In genomic region chr9:115109486-115109885, GRCh38 we compare ENCODE assay signal across 16 cellular contexts. TPM values are rescaled to one million over a fixed set of nuclear protein-coding genes. Genes with fewer than 3 reads are reported as not detected.
DNase-seq lines count a peak whose midpoint lies in the region; ATAC-seq and TF ChIP-seq lines count a peak whose summit lies in the region.
"Had no signal": no experiment of that assay in that cellular context is flagged by ENCODE, and none has a peak within 500 bp of the region (broad histone marks: within the 10 kb centered on the region; RNA-seq: fewer than 3 reads in every experiment).

No MANE protein-coding gene starts in this region.

- no peak overlapping the region for H3K23ac ChIP-seq in H9 (ENCODE audit: insufficient read length, low read depth, low read length)

- no peak for ATAC-seq in stimulated activated effector memory CD8-positive, alpha-beta T cell treated with anti-CD3 and anti-CD28 coated beads, Interleukin-12 subunit alpha, Interleukin-12 subunit beta, amount 100 ng/mL, for 72 hours

- no peaks in the 10 kb centered on the region for H3K79me1 ChIP-seq in H9 (ENCODE audit: insufficient read depth, low read depth, low read length, poor library complexity, severe bottlenecking)

- no peak overlapping the region for H2BK5ac ChIP-seq in H9 (ENCODE audit: insufficient read length, low read length)

- H3K4me3 Mint-ChIP-seq in chondrocyte (ENCODE audit: unreplicated experiment) = no peak overlapping the region
- no peak overlapping the region for H3K4me3 Mint-ChIP-seq in H9
- H3K4me3 Mint-ChIP-seq in stimulated activated effector memory CD8-positive, alpha-beta T cell treated with anti-CD3 and anti-CD28 coated beads, Interleukin-12 subunit alpha, Interleukin-12 subunit beta, amount 100 ng/mL, for 72 hours = no peak overlapping the region
- H3K4me3 Mint-ChIP-seq: B cell had no signal

- H3K27me3 Mint-ChIP-seq in chondrocyte (ENCODE audit: low read depth) = no peaks in the 10 kb centered on the region
- H3K27me3 Mint-ChIP-seq in H9 (ENCODE audit: low read depth) = peaks cover 88% of the 10 kb centered on the region

- H2BK15ac ChIP-seq in H9 (ENCODE audit: low read depth, low read length) = no peak overlapping the region

- no peak overlapping the region for H4K5ac ChIP-seq in H9 (ENCODE audit: insufficient read length, low read depth, low read length)

- H2AK5ac ChIP-seq in H9 (ENCODE audit: insufficient read length, low read length) = no peak overlapping the region

- H2BK12ac ChIP-seq in H9 (ENCODE audit: insufficient read length, low read depth, low read length) = no peak overlapping the region

- DNase-seq in AG20443 (ENCODE audit: low spot score) = peak; percentile 62
- DNase-seq in NCI-H226 = peak; percentile 52
- DNase-seq in chondrocyte (ENCODE audit: low spot score) = no peak
- DNase-seq in kidney tubule cell (ENCODE audit: low spot score) = peak; percentile 98
- DNase-seq in putamen (ENCODE audit: low spot score) = no peak
- DNase-seq in H9 = no peak
- DNase-seq in iPS-NIHi11 (ENCODE audit: low spot score) = no peak
- no peak for DNase-seq in stimulated activated effector memory CD8-positive, alpha-beta T cell treated with anti-CD3 and anti-CD28 coated beads, Interleukin-12 subunit alpha, Interleukin-12 subunit beta, amount 100 ng/mL, for 72 hours (ENCODE audit: low spot score in 2 of 2)
- DNase-seq: activated CD4-positive, alpha-beta T cell treated with anti-CD3 and anti-CD28 coated beads, Interleukin-2, amount 50 U/mL, for 4 hours; activated effector memory CD4-positive, alpha-beta T cell treated with anti-CD3 and anti-CD28 coated beads, Interleukin-2, amount 50 U/mL, for 16 hours; NCI-H1092; NCI-H446 treated with DMSO at 0.1 percent for 48 hours; stimulated activated CD4-positive, alpha-beta T cell treated with anti-CD3 and anti-CD28 coated beads, Interleukin-1b, Interleukin-23, amount 100 ng/mL, for 48 hours had no signal

- H3K14ac ChIP-seq in H9 (ENCODE audit: insufficient read depth, low read length) = no peak overlapping the region

- H3K9me3 Mint-ChIP-seq in chondrocyte (ENCODE audit: low read depth) (no peaks in the 10 kb centered on the region), H9 (no peaks in the 10 kb centered on the region; a peak in 1 of 5 replicates)
- no peaks in the 10 kb centered on the region for H3K9me3 Mint-ChIP-seq in stimulated activated effector memory CD8-positive, alpha-beta T cell treated with anti-CD3 and anti-CD28 coated beads, Interleukin-12 subunit alpha, Interleukin-12 subunit beta, amount 100 ng/mL, for 72 hours

- H3T11ph ChIP-seq in H9 (ENCODE audit: low read length) = no peak overlapping the region

- H3K18ac ChIP-seq in H9 (ENCODE audit: insufficient read length, low read depth, low read length) = no peak overlapping the region

- no peaks in the 10 kb centered on the region for H3K4me1 ChIP-seq in H9 (ENCODE audit: insufficient read depth, low read length)

- H3K27ac Mint-ChIP-seq in chondrocyte (ENCODE audit: unreplicated experiment) (peak overlapping the region; percentile 73), H9 (no peak overlapping the region)
- H3K27ac Mint-ChIP-seq in stimulated activated effector memory CD8-positive, alpha-beta T cell treated with anti-CD3 and anti-CD28 coated beads, Interleukin-12 subunit alpha, Interleukin-12 subunit beta, amount 100 ng/mL, for 72 hours = no peak overlapping the region
- H3K27ac Mint-ChIP-seq: B cell, progenitor cell of endocrine pancreas had no signal

- no peaks in the 10 kb centered on the region; the same call in 1 of the 2 replicates for H3K27me3 ChIP-seq in H9 (ENCODE audit: insufficient read depth, low read length)
- H3K27me3 ChIP-seq: vagina had no signal

- no peaks in the 10 kb centered on the region for H3K23me2 ChIP-seq in H9 (ENCODE audit: insufficient read length, low read depth, low read length, poor library complexity, severe bottlenecking)

- no peak overlapping the region for H3K27ac ChIP-seq in H9 (ENCODE audit: insufficient read length, low read depth, low read length)
- H3K27ac ChIP-seq: vagina had no signal

- no peak overlapping the region for H2BK20ac ChIP-seq in H9 (ENCODE audit: low read depth, low read length, poor library complexity, severe bottlenecking)

- H3K4me1 Mint-ChIP-seq in chondrocyte (ENCODE audit: low read depth) = peaks cover 55% of the 10 kb centered on the region
- peaks cover 0 to 6% of the 10 kb centered on the region in 2 experiments; a peak in 2 of 4 replicates for H3K4me1 Mint-ChIP-seq in H9
- peaks cover 7% of the 10 kb centered on the region for H3K4me1 Mint-ChIP-seq in stimulated activated effector memory CD8-positive, alpha-beta T cell treated with anti-CD3 and anti-CD28 coated beads, Interleukin-12 subunit alpha, Interleukin-12 subunit beta, amount 100 ng/mL, for 72 hours
- H3K4me1 Mint-ChIP-seq: B cell had no signal

- no peaks in the 10 kb centered on the region for H3K9me3 ChIP-seq in H9 (ENCODE audit: control insufficient read depth, low read depth, low read length)
- H3K9me3 ChIP-seq: vagina had no signal

- no peak overlapping the region for H4K91ac ChIP-seq in H9 (ENCODE audit: insufficient read length, low read depth, low read length)

- no peak overlapping the region for H3K4me2 ChIP-seq in H9 (ENCODE audit: insufficient read depth, insufficient read length, low read length)

- H3K36me3 Mint-ChIP-seq in chondrocyte (ENCODE audit: low read depth) = no peaks in the 10 kb centered on the region
- H3K36me3 Mint-ChIP-seq in H9 (ENCODE audit: insufficient read depth in 1 of 3, low read depth in 3 of 3) = no peaks in the 10 kb centered on the region
- H3K36me3 Mint-ChIP-seq in stimulated activated effector memory CD8-positive, alpha-beta T cell treated with anti-CD3 and anti-CD28 coated beads, Interleukin-12 subunit alpha, Interleukin-12 subunit beta, amount 100 ng/mL, for 72 hours = no peaks in the 10 kb centered on the region

- no peak overlapping the region for H4K8ac ChIP-seq in H9 (replicated peaks; ENCODE audit: insufficient read length, low read depth, low read length)

- no peaks in the 10 kb centered on the region for H4K20me1 ChIP-seq in H9 (ENCODE audit: control insufficient read depth, insufficient read depth, insufficient read length)

- no peak overlapping the region for H3K56ac ChIP-seq in H9 (ENCODE audit: insufficient read length, low read depth, low read length)

- no peak for TF ChIP-seq CTCF in chondrocyte (IDR thresholded peaks at IDR 0.05)
- TF ChIP-seq CTCF in H9 (conservative IDR thresholded peaks at IDR 0.05) = no peak

- H2AFZ ChIP-seq in H9 (ENCODE audit: low read length) = no peak overlapping the region

- H2BK120ac ChIP-seq in H9 (ENCODE audit: low read depth, low read length, poor library complexity, severe bottlenecking) = no peak overlapping the region

- 0 out of 2 replicates have a peak, but pooled peaks cover 2% of the 10 kb centered on the region for H3K79me2 ChIP-seq in H9 (ENCODE audit: insufficient read depth, low read length)

- WGBS in H9 (ENCODE audit: extremely low coverage, insufficient read length, low lambda C conversion rate) = no CpG with 5 or more reads among the region's 1 CpG

- no peak overlapping the region for H3K9ac ChIP-seq in H9 (ENCODE audit: extremely low read depth, insufficient read length, low read length)

- no peak overlapping the region for H3K4ac ChIP-seq in H9 (ENCODE audit: low read depth, low read length)

RNA-seq across cellular contexts. Expression of gene TNC, which starts 8.5 kb away (rescaled TPM):
- total RNA-seq in chondrocyte (61.3 to 179 TPM (median 64.1 TPM) in 3 replicates), H9 (2021) (0.63 and 0.88 TPM in 2 replicates)
- total RNA-seq: B cell had no signal

Comparison
In these comparisons a context has a peak if more than half of its experiments do, and no peak if none do; other contexts are left out.
1. DNase-seq: peak in AG20443 (single experiment), NCI-H226 (single experiment) and kidney tubule cell (single experiment); none in chondrocyte (single experiment), putamen (single experiment), H9 (single experiment), iPS-NIHi11 (single experiment) and stimulated activated effector memory CD8-positive, alpha-beta T cell treated with anti-CD3 and anti-CD28 coated beads, Interleukin-12 subunit alpha, Interleukin-12 subunit beta, amount 100 ng/mL, for 72 hours (0 of 2).
2. RNA of gene TNC, which starts 8.5 kb away (total RNA-seq): 61.3 to 179 TPM in chondrocyte; 0.63 to 0.88 TPM in H9; every median in the first group is over 10 times any median in the second.